Comparison of ENCODE assay signal across 13 cellular contexts in genomic region chr2:12725238-12726187, GRCh38. TPM values are rescaled to one million over a fixed set of nuclear protein-coding genes. Genes with fewer than 3 reads are reported as not detected.
DNase-seq lines count a peak whose midpoint lies in the region; ATAC-seq and TF ChIP-seq lines count a peak whose summit lies in the region.
"Had no signal": no experiment of that assay in that cellular context is flagged by ENCODE, and none has a peak within 500 bp of the region (broad histone marks: within the 10 kb centered on the region; RNA-seq: fewer than 3 reads in every experiment).

No MANE protein-coding gene starts in this region.

- H3K36me3 ChIP-seq in mucosa of stomach (ENCODE audit: control insufficient read depth, insufficient read depth, low read length): no peaks in the 10 kb centered on the region
- H3K36me3 ChIP-seq in uterus: no peaks in the 10 kb centered on the region

- H3K36me3 Mint-ChIP-seq in activated naive CD4-positive, alpha-beta T cell treated with anti-CD3 and anti-CD28 coated beads, Interleukin-2, amount 10 ng/mL, durations not matched to agents 7 days and 5 days: peaks cover 96% of the 10 kb centered on the region
- peaks cover 29% of the 10 kb centered on the region for H3K36me3 Mint-ChIP-seq in central memory CD8-positive, alpha-beta T cell (ENCODE audit: insufficient read depth)

- DNase-seq in activated naive CD4-positive, alpha-beta T cell treated with anti-CD3 and anti-CD28 coated beads, Interleukin-2, amount 10 ng/mL, durations not matched to agents 7 days and 5 days: no peak
- no peak for DNase-seq in activated naive CD4-positive, alpha-beta T cell treated with anti-CD3 and anti-CD28 coated beads, Interleukin-2, amount 50 U/mL, for 16 hours
- no peak for DNase-seq in central memory CD8-positive, alpha-beta T cell (ENCODE audit: low spot score in 2 of 2)
- DNase-seq in uterus (no peak), AML-193 (lab: John Stamatoyannopoulos, UW) (no peak), cortex of kidney (lab: John Stamatoyannopoulos, UW) (no peak)
- DNase-seq: anterior cingulate cortex; foreskin keratinocyte; nucleus accumbens; stimulated activated CD4-positive, alpha-beta T cell treated with anti-CD3 and anti-CD28 coated beads, Interleukin-15, amount 100 ng/mL, for 24 hours had no signal

- H3K27ac ChIP-seq in uterus: peak overlapping the region; percentile 8 to 40
- H3K27ac ChIP-seq: foreskin keratinocyte had no signal

- no peak for TF ChIP-seq CTCF in uterus (IDR thresholded peaks at IDR 0.05)

- H3K9ac ChIP-seq in mucosa of stomach (ENCODE audit: low read length): peak overlapping the region; percentile 16

- no peak overlapping the region for H3K4me3 Mint-ChIP-seq in activated naive CD4-positive, alpha-beta T cell treated with anti-CD3 and anti-CD28 coated beads, Interleukin-2, amount 10 ng/mL, durations not matched to agents 7 days and 5 days
- H3K4me3 Mint-ChIP-seq in central memory CD8-positive, alpha-beta T cell: peak overlapping the region; percentile 4

- H3K9me3 Mint-ChIP-seq in activated naive CD4-positive, alpha-beta T cell treated with anti-CD3 and anti-CD28 coated beads, Interleukin-2, amount 10 ng/mL, durations not matched to agents 7 days and 5 days: no peaks in the 10 kb centered on the region
- no peaks in the 10 kb centered on the region for H3K9me3 Mint-ChIP-seq in central memory CD8-positive, alpha-beta T cell

- H3K27ac Mint-ChIP-seq in activated naive CD4-positive, alpha-beta T cell treated with anti-CD3 and anti-CD28 coated beads, Interleukin-2, amount 10 ng/mL, durations not matched to agents 7 days and 5 days: peak overlapping the region; percentile 88
- H3K27ac Mint-ChIP-seq in central memory CD8-positive, alpha-beta T cell (ENCODE audit: low read depth): peak overlapping the region; percentile 44

- no peak overlapping the region for H3K4me3 ChIP-seq in mucosa of stomach (ENCODE audit: low read length)
- H3K4me3 ChIP-seq in uterus: no peak overlapping the region

- H3K27me3 Mint-ChIP-seq in activated naive CD4-positive, alpha-beta T cell treated with anti-CD3 and anti-CD28 coated beads, Interleukin-2, amount 10 ng/mL, durations not matched to agents 7 days and 5 days: no peaks in the 10 kb centered on the region
- no peaks in the 10 kb centered on the region for H3K27me3 Mint-ChIP-seq in central memory CD8-positive, alpha-beta T cell

- intact Hi-C loops in uterus (cut with DNase I; ENCODE audit: low total_unique reads): no loop called here

- peaks cover 98% of the 10 kb centered on the region for H3K4me1 Mint-ChIP-seq in activated naive CD4-positive, alpha-beta T cell treated with anti-CD3 and anti-CD28 coated beads, Interleukin-2, amount 10 ng/mL, durations not matched to agents 7 days and 5 days
- H3K4me1 Mint-ChIP-seq in central memory CD8-positive, alpha-beta T cell: peaks cover 87% of the 10 kb centered on the region

- ATAC-seq in central memory CD8-positive, alpha-beta T cell (replicated peaks; ENCODE audit: extremely low read depth, poor library complexity, severe bottlenecking): no peak
- no peak for ATAC-seq in GM18517 (IDR thresholded peaks at IDR 0.05; ENCODE audit: unreplicated experiment)
- ATAC-seq: foreskin keratinocyte, Panc1 had no signal

- H3K27me3 ChIP-seq in mucosa of stomach (ENCODE audit: control insufficient read depth, insufficient read depth, low read length): no peaks in the 10 kb centered on the region
- no peaks in the 10 kb centered on the region for H3K27me3 ChIP-seq in uterus
- H3K27me3 ChIP-seq: foreskin keratinocyte had no signal

- CTCF ChIA-PET in activated naive CD4-positive, alpha-beta T cell treated with anti-CD3 and anti-CD28 coated beads, Interleukin-2, amount 10 ng/mL, durations not matched to agents 7 days and 5 days (lab: Charles Lee): interaction anchor here (0.6 to 1.8 kb wide), 3 partner anchors 8 to 497 kb away, joined by 3 to 5 read pairs (median 3); no protein-coding TSS in a partner anchor

- TF ChIP-seq POLR2A in uterus (IDR thresholded peaks at IDR 0.05): no peak

- H3K4me1 ChIP-seq in mucosa of stomach (ENCODE audit: control insufficient read depth, insufficient read depth, low read length) (peaks cover 54% of the 10 kb centered on the region), uterus (peaks cover 0 to 4% of the 10 kb centered on the region in 2 donors)
- H3K4me1 ChIP-seq: foreskin keratinocyte had no signal

- H3K9me3 ChIP-seq in mucosa of stomach (ENCODE audit: control insufficient read depth, low read length): no peaks in the 10 kb centered on the region
- no peaks in the 10 kb centered on the region for H3K9me3 ChIP-seq in uterus

RNA-seq across cellular contexts. Expression of gene TRIB2, which starts 8.8 kb away (rescaled TPM):
- total RNA-seq in uterus: 10 to 100 TPM; 23.8 to 83.6 (median 40.1) TPM
